ENCODE assay signal across 2 cellular contexts in the genomic region with DNA sequence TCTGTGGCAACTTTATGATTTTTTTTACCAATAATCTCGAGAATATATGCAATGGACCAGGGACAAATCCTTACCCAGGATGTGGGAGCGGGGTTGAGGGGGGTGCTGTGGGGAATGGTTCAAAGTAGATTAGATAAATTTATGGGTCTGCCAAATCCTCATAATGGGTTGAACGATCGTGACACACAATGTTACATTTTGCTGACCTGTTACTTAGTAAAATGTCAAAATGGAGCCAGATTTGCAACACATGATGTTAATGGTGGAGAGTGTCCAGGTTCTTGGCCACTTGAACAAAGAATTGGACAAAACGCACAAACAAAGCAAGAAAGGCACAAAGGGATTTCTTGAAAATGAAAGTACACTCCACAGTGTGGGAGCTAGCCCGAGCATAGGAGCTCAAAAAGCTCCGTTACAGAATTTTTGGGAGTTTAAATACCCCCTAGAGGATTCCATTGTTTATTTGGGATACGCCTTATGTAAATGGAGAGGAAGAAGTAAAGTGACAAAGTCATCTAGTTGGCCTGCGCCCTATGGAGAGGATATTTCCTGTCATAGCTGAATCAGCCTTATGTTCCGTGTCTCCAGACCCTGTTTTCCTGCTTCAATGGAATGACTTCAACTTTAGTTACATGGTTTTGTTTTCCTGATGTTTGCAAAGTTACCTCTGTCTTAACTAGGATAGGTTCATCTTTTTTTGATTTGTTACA.
TF ChIP-seq lines count a peak whose summit lies in the region.

No MANE protein-coding gene starts in this region.

TF ChIP-seq in HepG2, 621 proteins besides CTCF, POLR2A, EP300 and RAD21:
- TF ChIP-seq RAD51 (IDR thresholded peaks at IDR 0.05; ENCODE audit: borderline replicate concordance) (no peak), MAFF (IDR thresholded peaks at IDR 0.05; ENCODE audit: low read depth, low read length) (peak; percentile 53), PAX8 (CRISPR knock-in tag; IDR thresholded peaks at IDR 0.05; ENCODE audit: borderline replicate concordance) (no peak), GLI4 (CRISPR knock-in tag; IDR thresholded peaks at IDR 0.05; ENCODE audit: borderline replicate concordance) (no peak), MAFK (conservative IDR thresholded peaks at IDR 0.05 in 1 of 2, IDR thresholded peaks at IDR 0.05 in 1 of 2; ENCODE audit: low read length in 2 of 2) (peak; percentile 43 to 64; a peak in 3 of 4 replicates), MBNL3 (CRISPR knock-in tag; conservative IDR thresholded peaks at IDR 0.05) (no peak)
- TF ChIP-seq, protein P1, sequence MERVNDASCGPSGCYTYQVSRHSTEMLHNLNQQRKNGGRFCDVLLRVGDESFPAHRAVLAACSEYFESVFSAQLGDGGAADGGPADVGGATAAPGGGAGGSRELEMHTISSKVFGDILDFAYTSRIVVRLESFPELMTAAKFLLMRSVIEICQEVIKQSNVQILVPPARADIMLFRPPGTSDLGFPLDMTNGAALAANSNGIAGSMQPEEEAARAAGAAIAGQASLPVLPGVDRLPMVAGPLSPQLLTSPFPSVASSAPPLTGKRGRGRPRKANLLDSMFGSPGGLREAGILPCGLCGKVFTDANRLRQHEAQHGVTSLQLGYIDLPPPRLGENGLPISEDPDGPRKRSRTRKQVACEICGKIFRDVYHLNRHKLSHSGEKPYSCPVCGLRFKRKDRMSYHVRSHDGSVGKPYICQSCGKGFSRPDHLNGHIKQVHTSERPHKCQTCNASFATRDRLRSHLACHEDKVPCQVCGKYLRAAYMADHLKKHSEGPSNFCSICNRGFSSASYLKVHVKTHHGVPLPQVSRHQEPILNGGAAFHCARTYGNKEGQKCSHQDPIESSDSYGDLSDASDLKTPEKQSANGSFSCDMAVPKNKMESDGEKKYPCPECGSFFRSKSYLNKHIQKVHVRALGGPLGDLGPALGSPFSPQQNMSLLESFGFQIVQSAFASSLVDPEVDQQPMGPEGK (CRISPR knock-in tag; IDR thresholded peaks at IDR 0.05) = no peak

TF ChIP-seq in WTC11, 78 proteins besides CTCF, POLR2A, EP300 and RAD21:
- no peak for TF ChIP-seq CREB1 (CRISPR knock-in tag; IDR thresholded peaks at IDR 0.05)
- TF ChIP-seq ZBTB21 (CRISPR knock-in tag; IDR thresholded peaks at IDR 0.05; ENCODE audit: borderline replicate concordance) = no peak
- TF ChIP-seq SOX15 (CRISPR knock-in tag; IDR thresholded peaks at IDR 0.05) = no peak
- TF ChIP-seq, protein P2, sequence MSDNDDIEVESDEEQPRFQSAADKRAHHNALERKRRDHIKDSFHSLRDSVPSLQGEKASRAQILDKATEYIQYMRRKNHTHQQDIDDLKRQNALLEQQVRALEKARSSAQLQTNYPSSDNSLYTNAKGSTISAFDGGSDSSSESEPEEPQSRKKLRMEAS (CRISPR knock-in tag; IDR thresholded peaks at IDR 0.05) = no peak
- TF ChIP-seq JAZF1 (CRISPR knock-in tag; IDR thresholded peaks at IDR 0.05) = no peak
- no peak for TF ChIP-seq FOXK1 (CRISPR knock-in tag; IDR thresholded peaks at IDR 0.05)
- TF ChIP-seq, protein P3, sequence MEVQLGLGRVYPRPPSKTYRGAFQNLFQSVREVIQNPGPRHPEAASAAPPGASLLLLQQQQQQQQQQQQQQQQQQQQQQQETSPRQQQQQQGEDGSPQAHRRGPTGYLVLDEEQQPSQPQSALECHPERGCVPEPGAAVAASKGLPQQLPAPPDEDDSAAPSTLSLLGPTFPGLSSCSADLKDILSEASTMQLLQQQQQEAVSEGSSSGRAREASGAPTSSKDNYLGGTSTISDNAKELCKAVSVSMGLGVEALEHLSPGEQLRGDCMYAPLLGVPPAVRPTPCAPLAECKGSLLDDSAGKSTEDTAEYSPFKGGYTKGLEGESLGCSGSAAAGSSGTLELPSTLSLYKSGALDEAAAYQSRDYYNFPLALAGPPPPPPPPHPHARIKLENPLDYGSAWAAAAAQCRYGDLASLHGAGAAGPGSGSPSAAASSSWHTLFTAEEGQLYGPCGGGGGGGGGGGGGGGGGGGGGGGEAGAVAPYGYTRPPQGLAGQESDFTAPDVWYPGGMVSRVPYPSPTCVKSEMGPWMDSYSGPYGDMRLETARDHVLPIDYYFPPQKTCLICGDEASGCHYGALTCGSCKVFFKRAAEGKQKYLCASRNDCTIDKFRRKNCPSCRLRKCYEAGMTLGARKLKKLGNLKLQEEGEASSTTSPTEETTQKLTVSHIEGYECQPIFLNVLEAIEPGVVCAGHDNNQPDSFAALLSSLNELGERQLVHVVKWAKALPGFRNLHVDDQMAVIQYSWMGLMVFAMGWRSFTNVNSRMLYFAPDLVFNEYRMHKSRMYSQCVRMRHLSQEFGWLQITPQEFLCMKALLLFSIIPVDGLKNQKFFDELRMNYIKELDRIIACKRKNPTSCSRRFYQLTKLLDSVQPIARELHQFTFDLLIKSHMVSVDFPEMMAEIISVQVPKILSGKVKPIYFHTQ (CRISPR knock-in tag; IDR thresholded peaks at IDR 0.05) = no peak
- TF ChIP-seq, protein P4, sequence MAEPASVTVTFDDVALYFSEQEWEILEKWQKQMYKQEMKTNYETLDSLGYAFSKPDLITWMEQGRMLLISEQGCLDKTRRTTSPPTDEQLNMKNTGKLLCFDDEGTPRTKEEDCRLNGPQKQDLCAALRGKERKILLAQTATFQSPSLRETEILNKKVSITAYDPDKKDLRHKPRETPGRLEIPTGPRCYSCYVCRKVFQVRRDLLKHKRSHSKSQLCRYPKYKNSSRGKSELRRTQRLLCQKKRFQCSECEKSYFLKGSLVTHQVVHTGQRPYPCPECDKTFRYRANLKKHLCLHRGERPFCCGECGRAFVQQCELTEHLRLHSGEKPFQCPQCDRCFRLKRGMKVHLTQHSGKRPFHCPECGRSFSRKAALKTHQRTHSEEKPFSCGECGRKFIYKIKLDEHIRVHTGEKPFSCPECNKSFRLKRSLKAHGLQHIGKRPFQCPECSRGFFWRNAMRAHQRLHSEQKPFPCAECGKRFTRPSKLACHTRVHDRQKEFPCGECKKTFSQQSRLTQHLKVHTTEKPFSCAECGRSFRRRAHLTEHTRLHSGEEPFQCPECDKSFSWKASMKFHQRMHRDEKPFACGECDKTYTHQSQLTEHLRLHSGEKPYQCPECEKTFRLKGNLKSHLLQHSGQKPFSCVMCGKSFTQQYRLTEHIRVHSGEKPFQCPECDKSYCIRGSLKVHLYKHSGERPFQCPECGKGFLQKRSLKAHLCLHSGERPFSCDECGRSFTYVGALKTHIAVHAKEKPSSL (CRISPR knock-in tag; conservative IDR thresholded peaks at IDR 0.05) = no peak
- TF ChIP-seq RORB (CRISPR knock-in tag; IDR thresholded peaks at IDR 0.05) = no peak
- TF ChIP-seq, protein P5, sequence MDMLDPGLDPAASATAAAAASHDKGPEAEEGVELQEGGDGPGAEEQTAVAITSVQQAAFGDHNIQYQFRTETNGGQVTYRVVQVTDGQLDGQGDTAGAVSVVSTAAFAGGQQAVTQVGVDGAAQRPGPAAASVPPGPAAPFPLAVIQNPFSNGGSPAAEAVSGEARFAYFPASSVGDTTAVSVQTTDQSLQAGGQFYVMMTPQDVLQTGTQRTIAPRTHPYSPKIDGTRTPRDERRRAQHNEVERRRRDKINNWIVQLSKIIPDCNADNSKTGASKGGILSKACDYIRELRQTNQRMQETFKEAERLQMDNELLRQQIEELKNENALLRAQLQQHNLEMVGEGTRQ (CRISPR knock-in tag; IDR thresholded peaks at IDR 0.05) = no peak
